In the genomic region with DNA sequence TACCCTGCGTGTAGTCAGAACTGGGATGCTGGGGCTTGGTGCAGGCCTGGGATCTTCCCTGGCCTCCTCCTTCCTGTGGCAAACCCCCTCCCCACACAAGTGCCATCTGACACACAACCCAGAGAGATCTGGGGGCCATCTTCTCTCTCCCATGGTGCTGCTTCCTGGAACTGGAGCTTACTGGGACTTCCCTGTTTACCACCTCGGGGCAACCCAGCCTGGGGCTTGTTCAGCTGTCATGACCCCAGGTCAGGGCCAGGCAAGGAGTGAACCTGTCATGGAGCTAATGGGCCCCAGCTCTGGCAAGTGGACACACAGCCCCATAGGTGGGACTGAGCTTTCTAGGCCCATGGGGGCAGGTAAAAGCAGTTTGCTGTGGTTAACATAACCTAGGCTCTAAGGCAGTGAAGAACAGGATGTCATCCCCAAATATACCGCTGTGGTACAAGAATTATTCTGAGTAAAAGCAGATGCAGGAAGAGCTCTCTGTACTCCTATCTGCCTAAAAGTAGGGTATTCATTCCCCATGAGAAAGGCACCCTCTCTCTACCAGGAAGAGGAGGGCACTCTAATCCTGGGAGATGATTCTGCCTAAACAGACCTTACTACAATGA, we compare ENCODE assay signal across 11 cellular contexts. TPM values are rescaled to one million over a fixed set of nuclear protein-coding genes. Genes with fewer than 3 reads are reported as not detected.
A peak's percentile ranks its signal among the peaks of the same experiment; 100 is the strongest.
DNase-seq lines count a peak whose midpoint lies in the region; ATAC-seq and TF ChIP-seq lines count a peak whose summit lies in the region.
"Had no signal": no experiment of that assay in that cellular context is flagged by ENCODE, and none has a peak within 500 bp of the region (broad histone marks: within the 10 kb centered on the region; RNA-seq: fewer than 3 reads in every experiment).

No MANE protein-coding gene starts in this region.

- H3K27me3 ChIP-seq in skeletal muscle satellite cell (ENCODE audit: control insufficient read depth, insufficient read depth, low read length) = no peaks in the 10 kb centered on the region
- H3K27me3 ChIP-seq: Peyer's patch, tibial artery had no signal

- CTCF ChIA-PET in RWPE1 (lab: Yijun Ruan, JAX) = interaction anchor here (0.6 to 1.1 kb wide), 2 partner anchors 11 to 1780 kb away, joined by 3 read pairs; no protein-coding TSS in a partner anchor

- H3K4me1 ChIP-seq in skeletal muscle satellite cell (ENCODE audit: control insufficient read depth, insufficient read depth, low read length) = peaks cover 23% of the 10 kb centered on the region

- no peak overlapping the region for H3K9ac ChIP-seq in skeletal muscle satellite cell (ENCODE audit: low read depth, low read length)

- peaks cover 21% of the 10 kb centered on the region for H3K36me3 Mint-ChIP-seq in activated T-cell treated with anti-CD3 and anti-CD28 coated beads, Interleukin-2, amount 50 U/mL, for 4 hours (ENCODE audit: insufficient read depth)

- TF ChIP-seq CTCF in RWPE1 (conservative IDR thresholded peaks at IDR 0.05; ENCODE audit: low read depth) = no peak

- H3K4me3 Mint-ChIP-seq in activated T-cell treated with anti-CD3 and anti-CD28 coated beads, Interleukin-2, amount 50 U/mL, for 4 hours = peak overlapping the region; percentile 92

- peak overlapping the region; percentile 87 for H3K4me2 ChIP-seq in skeletal muscle satellite cell (ENCODE audit: low read length)

- no peak for DNase-seq in activated T-cell treated with anti-CD3 and anti-CD28 coated beads, Interleukin-2, amount 50 U/mL, for 4 hours
- no peak for DNase-seq in activated T-cell treated with anti-CD3 and anti-CD28 coated beads, Interleukin-2, amount 50 U/mL, for 48 hours
- DNase-seq in RWPE1 (ENCODE audit: low spot score) (no peak), epithelial cell of prostate (ENCODE audit: low read depth, low spot score) (no peak)
- DNase-seq: effector CD8-positive, alpha-beta T cell had no signal

- POLR2A ChIA-PET in RWPE1 (lab: Yijun Ruan, JAX; ENCODE audit: low non-redundant PET) = no interaction called here

- no peaks in the 10 kb centered on the region for H3K27me3 Mint-ChIP-seq in activated T-cell treated with anti-CD3 and anti-CD28 coated beads, Interleukin-2, amount 50 U/mL, for 4 hours (ENCODE audit: low read depth)

- peaks cover 19% of the 10 kb centered on the region for H3K36me3 ChIP-seq in skeletal muscle satellite cell (ENCODE audit: insufficient read depth, low read length)

- no peaks in the 10 kb centered on the region for H3K9me3 ChIP-seq in skeletal muscle satellite cell (replicated peaks; ENCODE audit: low read length)
- H3K9me3 ChIP-seq: Peyer's patch, tibial artery had no signal

- peak overlapping the region; percentile 38; the same call in 1 of the 2 replicates for H3K27ac ChIP-seq in RWPE1
- H3K27ac ChIP-seq in epithelial cell of prostate = peak overlapping the region; percentile 75
- H3K27ac ChIP-seq: Peyer's patch, tibial artery had no signal

- H3K4me1 Mint-ChIP-seq in activated T-cell treated with anti-CD3 and anti-CD28 coated beads, Interleukin-2, amount 50 U/mL, for 4 hours (ENCODE audit: low read depth) = peaks cover 51% of the 10 kb centered on the region

- no peak for ATAC-seq in activated T-cell treated with anti-CD3 and anti-CD28 coated beads, Interleukin-2, amount 50 U/mL, for 4 hours
- ATAC-seq in GM18861 (IDR thresholded peaks at IDR 0.05; ENCODE audit: unreplicated experiment) = no peak
- no peak for ATAC-seq in HG03139 (IDR thresholded peaks at IDR 0.05; ENCODE audit: unreplicated experiment)
- ATAC-seq in GM18868 (IDR thresholded peaks at IDR 0.05; ENCODE audit: unreplicated experiment) = no peak

- peak overlapping the region; percentile 33 for H3K4me3 ChIP-seq in skeletal muscle satellite cell (ENCODE audit: low read length)

- no peaks in the 10 kb centered on the region for H3K9me3 Mint-ChIP-seq in activated T-cell treated with anti-CD3 and anti-CD28 coated beads, Interleukin-2, amount 50 U/mL, for 4 hours

RNA-seq across cellular contexts. Expression of a gene that starts 2.4 kb away (rescaled TPM):
- total RNA-seq in activated T-cell treated with anti-CD3 and anti-CD28 coated beads, Interleukin-2, amount 50 U/mL, for 4 hours = 10 to 100 TPM; 43.8 to 47.5 (median 46.6) TPM
- total RNA-seq in skeletal muscle satellite cell (2012; rRNA removed) = 21.2 and 25.1 TPM in 2 replicates

RNA-seq across cellular contexts. Expression of a gene that starts 12.4 kb away (rescaled TPM):
- total RNA-seq in activated T-cell treated with anti-CD3 and anti-CD28 coated beads, Interleukin-2, amount 50 U/mL, for 4 hours = 1 to 10 TPM in 1 of 3 donors, under 1 TPM in 2; 0.57 to 1.1 (median 0.66) TPM
- total RNA-seq in skeletal muscle satellite cell (2012; rRNA removed) = 0.22 TPM in 1 of 2 replicates, not detected in the other
